28 cellular contexts compared by ENCODE assay signal in the genomic region with DNA sequence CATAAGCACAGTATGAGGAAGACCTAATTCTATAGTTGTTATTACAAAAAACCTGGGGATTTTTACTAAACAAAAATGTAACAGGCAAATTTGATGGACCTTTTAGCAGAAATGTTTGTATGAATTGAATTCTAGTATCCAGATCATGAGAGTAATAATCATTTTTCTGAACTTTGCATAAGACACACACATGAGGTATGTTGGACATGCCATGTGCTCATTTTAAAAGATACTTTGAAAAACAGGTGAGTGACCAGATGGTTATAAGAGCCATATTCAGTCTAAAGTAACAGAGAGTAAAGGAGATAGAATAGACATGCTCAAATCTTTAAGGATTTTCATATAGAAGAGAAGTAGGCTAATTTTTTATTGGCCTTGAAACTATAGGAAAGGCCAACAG.
"Had no signal": no experiment of that assay in that cellular context is flagged by ENCODE, and none has a peak within 500 bp of the region (broad histone marks: within the 10 kb centered on the region; RNA-seq: fewer than 3 reads in every experiment).

No MANE protein-coding gene starts in this region.

- H3K4me1 ChIP-seq: colonic mucosa, esophagus muscularis mucosa, esophagus squamous epithelium, foreskin keratinocyte, gastrocnemius medialis, gastroesophageal sphincter, heart left ventricle, heart right ventricle had no signal

- H3K4me3 ChIP-seq: colonic mucosa, coronary artery, dorsolateral prefrontal cortex, esophagus muscularis mucosa, esophagus squamous epithelium, gastrocnemius medialis, gastroesophageal sphincter, heart left ventricle, heart right ventricle had no signal

- FAIRE-seq: colon, endometrium, endothelial cell of umbilical vein, frontal cortex had no signal

- H3K27me3 ChIP-seq: colonic mucosa, dorsolateral prefrontal cortex, esophagus muscularis mucosa, esophagus squamous epithelium, foreskin keratinocyte, gastrocnemius medialis, gastroesophageal sphincter had no signal

- H3K36me3 ChIP-seq: colonic mucosa, esophagus muscularis mucosa, esophagus squamous epithelium, gastrocnemius medialis, gastroesophageal sphincter, heart left ventricle, heart right ventricle had no signal

- DNase-seq: colonic mucosa; cortex of kidney; dermis blood vessel endothelial cell; dorsolateral prefrontal cortex; effector CD4-positive, alpha-beta T cell; effector CD8-positive, alpha-beta T cell; effector memory CD4-positive, alpha-beta T cell; effector memory CD8-positive, alpha-beta T cell; endodermal cell; erythroblast; esophagus squamous epithelium; foreskin fibroblast; foreskin keratinocyte; foreskin melanocyte; gastrocnemius medialis; glutamatergic neuron; head of caudate nucleus; heart left ventricle; heart right ventricle had no signal

- H3K27ac ChIP-seq: colonic mucosa, coronary artery, dorsolateral prefrontal cortex, epithelial cell of prostate, esophagus muscularis mucosa, esophagus squamous epithelium, foreskin keratinocyte, gastrocnemius medialis, gastroesophageal sphincter, heart left ventricle, heart right ventricle had no signal

- ATAC-seq: effector memory CD8-positive, alpha-beta T cell; esophagus mucosa; foreskin keratinocyte; gastrocnemius medialis; gastroesophageal sphincter; heart left ventricle; heart right ventricle had no signal

- H3K9me3 ChIP-seq: colonic mucosa, esophagus muscularis mucosa, esophagus squamous epithelium, gastrocnemius medialis, gastroesophageal sphincter, heart left ventricle had no signal
